In genomic region chr20:25195962-25196700, GRCh38 we compare ENCODE assay signal across 8 cellular contexts. TPM values are rescaled to one million over a fixed set of nuclear protein-coding genes. Genes with fewer than 3 reads are reported as not detected.
A peak's percentile ranks its signal among the peaks of the same experiment; 100 is the strongest.
DNase-seq lines count a peak whose midpoint lies in the region; ATAC-seq and TF ChIP-seq lines count a peak whose summit lies in the region.

No MANE protein-coding gene starts in this region.

- TF ChIP-seq CTCF in OCI-LY7 (conservative IDR thresholded peaks at IDR 0.05; ENCODE audit: low read length), result no peak
- no peak for TF ChIP-seq CTCF in mammary epithelial cell (conservative IDR thresholded peaks at IDR 0.05 in 1 of 2, IDR thresholded peaks at IDR 0.05 in 1 of 2; ENCODE audit: extremely low read depth in 1 of 2, insufficient read depth in 1 of 2, low read depth in 1 of 2, low read length in 2 of 2)

- no peaks in the 10 kb centered on the region for H3K9me2 ChIP-seq in OCI-LY7 (ENCODE audit: insufficient read depth, low read length)

- peaks cover 48% of the 10 kb centered on the region for H3K4me1 Mint-ChIP-seq in stimulated activated effector memory CD8-positive, alpha-beta T cell treated with anti-CD3 and anti-CD28 coated beads, Interleukin-12 subunit alpha, Interleukin-12 subunit beta, amount 100 ng/mL, for 72 hours

- H2AFZ ChIP-seq in OCI-LY7 (ENCODE audit: low read length) (no peak overlapping the region), mammary epithelial cell (ENCODE audit: low read depth, low read length) (peak overlapping the region; percentile 89)

- in situ Hi-C loops in mammary epithelial cell (cut with MboI; ENCODE audit: low sequenced_read_pairs in 2 of 2), result loop anchor here (5.0 to 25.0 kb wide), 5 partner anchors 51 to 466 kb away; partner anchors contain the start of genes ABHD12 (in 1 of the 2), APMAP (in 1 of the 2) and PYGB (in 1 of the 2)

- H3K79me2 ChIP-seq in OCI-LY7 (ENCODE audit: insufficient read depth, low read depth, low read length), result no peaks in the 10 kb centered on the region
- peaks cover 57% of the 10 kb centered on the region for H3K79me2 ChIP-seq in mammary epithelial cell (ENCODE audit: insufficient read depth, low read length)

- ATAC-seq in HG02981 (IDR thresholded peaks at IDR 0.05; ENCODE audit: unreplicated experiment), result peak; percentile 19
- peak; percentile 46 for ATAC-seq in stimulated activated effector memory CD8-positive, alpha-beta T cell treated with anti-CD3 and anti-CD28 coated beads, Interleukin-12 subunit alpha, Interleukin-12 subunit beta, amount 100 ng/mL, for 72 hours

- H3K4me3 Mint-ChIP-seq in stimulated activated effector memory CD8-positive, alpha-beta T cell treated with anti-CD3 and anti-CD28 coated beads, Interleukin-12 subunit alpha, Interleukin-12 subunit beta, amount 100 ng/mL, for 72 hours, result peak overlapping the region; percentile 93

- DNase-seq in activated T-cell treated with anti-CD3 and anti-CD28 coated beads, Interleukin-2, amount 50 U/mL, for 1 hour, result peak; percentile 36
- no peak for DNase-seq in activated T-cell treated with anti-CD3 and anti-CD28 coated beads for 4 hours
- DNase-seq in OCI-LY7 (ENCODE audit: low spot score), result no peak
- peak; percentile 66 for DNase-seq in mammary epithelial cell
- DNase-seq in stimulated activated effector memory CD8-positive, alpha-beta T cell treated with anti-CD3 and anti-CD28 coated beads, Interleukin-12 subunit alpha, Interleukin-12 subunit beta, amount 100 ng/mL, for 72 hours (ENCODE audit: low spot score in 2 of 2), result no peak
- DNase-seq in GM19240 (ENCODE audit: insufficient read length, low spot score), result no peak

- H3K4me2 ChIP-seq in OCI-LY7 (ENCODE audit: low read length), result peak overlapping the region; percentile 49; the same call in 1 of the 2 replicates
- H3K4me2 ChIP-seq in mammary epithelial cell (ENCODE audit: insufficient read depth, low read depth, low read length), result peak overlapping the region; percentile 88

- H3K27ac ChIP-seq in OCI-LY7 (ENCODE audit: low read depth, low read length, poor library complexity, severe bottlenecking) (no peak overlapping the region), mammary epithelial cell (ENCODE audit: insufficient read depth, low read depth, low read length) (peak overlapping the region; percentile 51), layer of hippocampus (ENCODE audit: low read depth, low read length) (peak overlapping the region; percentile 89)

- BruUV-seq in OCI-LY7 (replicated peaks; lab: Mats Ljungman, UMichigan) (no TSS peak), mammary epithelial cell (replicated peaks; lab: Mats Ljungman, UMichigan) (TSS peak; percentile 19)

- POLR2A ChIA-PET in OCI-LY7 (lab: Charles Lee), result no interaction called here

- under 1% methylated on average over 26 of the region's 34 CpGs for WGBS in mammary epithelial cell (ENCODE audit: low coverage, missing lambda C conversion rate)

- dilution Hi-C loops in mammary epithelial cell (cut with HindIII; ENCODE audit: low sequenced_read_pairs), result no loop called here

- CTCF ChIA-PET in OCI-LY7 (lab: Charles Lee; ENCODE audit: unreplicated experiment), result no interaction called here
- CTCF ChIA-PET in mammary epithelial cell (lab: Charles Lee; ENCODE audit: low non-redundant PET), result interaction anchor here (0.6 to 0.7 kb wide), 2 partner anchors 201 to 203 kb away, joined by 3 to 8 read pairs; no protein-coding TSS in a partner anchor

- H3K9me3 ChIP-seq in OCI-LY7 (ENCODE audit: low read length) (no peaks in the 10 kb centered on the region), mammary epithelial cell (replicated peaks; ENCODE audit: insufficient read depth, low read length) (no peaks in the 10 kb centered on the region)

- H3K4me3 ChIP-seq in OCI-LY7 (ENCODE audit: low read depth, low read length, poor library complexity, severe bottlenecking) (no peak overlapping the region), mammary epithelial cell (replicated peaks in 1 of 3; ENCODE audit: insufficient read depth in 1 of 3, low read depth in 2 of 3, low read length in 3 of 3) (peak overlapping the region; percentile 82 to 95 (median 91))

- H3K36me3 Mint-ChIP-seq in stimulated activated effector memory CD8-positive, alpha-beta T cell treated with anti-CD3 and anti-CD28 coated beads, Interleukin-12 subunit alpha, Interleukin-12 subunit beta, amount 100 ng/mL, for 72 hours, result peaks cover 5% of the 10 kb centered on the region

- H3K9me3 Mint-ChIP-seq in stimulated activated effector memory CD8-positive, alpha-beta T cell treated with anti-CD3 and anti-CD28 coated beads, Interleukin-12 subunit alpha, Interleukin-12 subunit beta, amount 100 ng/mL, for 72 hours, result no peaks in the 10 kb centered on the region

- no peaks in the 10 kb centered on the region for H3K36me3 ChIP-seq in OCI-LY7 (ENCODE audit: insufficient read depth, low read length)
- H3K36me3 ChIP-seq in mammary epithelial cell (ENCODE audit: insufficient read depth, low read length), result peaks cover 4% of the 10 kb centered on the region

- peak overlapping the region; percentile 92 for H3K27ac Mint-ChIP-seq in stimulated activated effector memory CD8-positive, alpha-beta T cell treated with anti-CD3 and anti-CD28 coated beads, Interleukin-12 subunit alpha, Interleukin-12 subunit beta, amount 100 ng/mL, for 72 hours

- H3K27me3 ChIP-seq in mammary epithelial cell (ENCODE audit: insufficient read depth, low read length), result no peaks in the 10 kb centered on the region
- H3K27me3 ChIP-seq in layer of hippocampus (ENCODE audit: control insufficient read depth, insufficient read depth, low read length), result no peaks in the 10 kb centered on the region

- H4K20me1 ChIP-seq in OCI-LY7 (ENCODE audit: insufficient read depth, low read length) (no peaks in the 10 kb centered on the region), mammary epithelial cell (ENCODE audit: insufficient read depth, low read length) (no peaks in the 10 kb centered on the region)

- H3K4me1 ChIP-seq in OCI-LY7 (ENCODE audit: insufficient read depth, low read length, poor library complexity, severe bottlenecking) (no peaks in the 10 kb centered on the region), mammary epithelial cell (ENCODE audit: insufficient read depth, low read length) (peaks cover 11% of the 10 kb centered on the region)

- H3K9ac ChIP-seq in mammary epithelial cell (ENCODE audit: insufficient read depth, low read length), result peak overlapping the region; percentile 72

- intact Hi-C loops in OCI-LY7 (cut with micrococcal nuclease; ENCODE audit: unreplicated experiment) (loop anchor here (5.0 kb wide), 1 partner anchor 86 kb away; no protein-coding TSS in a partner anchor), mammary epithelial cell (cut with micrococcal nuclease) (loop anchor here (2.0 to 5.0 kb wide), 5 partner anchors 51 to 204 kb away; partner anchors contain the start of genes APMAP and VSX1)

RNA-seq across cellular contexts. Expression of gene ENTPD6, which starts 0.6 kb away (rescaled TPM):
- total RNA-seq in OCI-LY7 (2014; rRNA removed; shearing (Covaris generic)), result not detected in 2 replicates
- 2.3 and 4.2 TPM in 2 replicates for total RNA-seq in OCI-LY7 (2022)
- 100 to 1,000 TPM in 1 of 2 donors, 10 to 100 TPM in 1; 82.9 to 130 TPM for total RNA-seq in mammary epithelial cell
- polyA plus RNA-seq in mammary epithelial cell, result 127 TPM
- 195 TPM for polyA minus RNA-seq in mammary epithelial cell

RNA-seq across cellular contexts. Expression of gene PYGB, which starts 51.8 kb away (rescaled TPM):
- total RNA-seq in OCI-LY7 (2014; rRNA removed; shearing (Covaris generic)), result 4.5 and 4.9 TPM in 2 replicates
- total RNA-seq in OCI-LY7 (2022) (6.4 and 7.0 TPM in 2 replicates), mammary epithelial cell (1,000 to 10,000 TPM in 1 of 2 donors, 100 to 1,000 TPM in 1; 475 to 1,432 TPM)
- polyA plus RNA-seq in mammary epithelial cell, result 284 TPM
- polyA minus RNA-seq in mammary epithelial cell, result 595 TPM

Comparison
In these comparisons a context has a peak if more than half of its experiments do, and no peak if none do; other contexts are left out.
1. DNase-seq: peak in activated T-cell treated with anti-CD3 and anti-CD28 coated beads, Interleukin-2, amount 50 U/mL, for 1 hour (single experiment) and mammary epithelial cell (single experiment); none in activated T-cell treated with anti-CD3 and anti-CD28 coated beads for 4 hours (single experiment), OCI-LY7 (single experiment), stimulated activated effector memory CD8-positive, alpha-beta T cell treated with anti-CD3 and anti-CD28 coated beads, Interleukin-12 subunit alpha, Interleukin-12 subunit beta, amount 100 ng/mL, for 72 hours (0 of 2) and GM19240 (single experiment).
2. RNA of gene ENTPD6, which starts 0.6 kb away (total RNA-seq): 82.9 to 130 TPM in mammary epithelial cell; 2.3 to 4.2 TPM in OCI-LY7; every median in the first group is over 10 times any median in the second.
3. RNA of gene PYGB, which starts 51.8 kb away (total RNA-seq): 475 to 1,432 TPM in mammary epithelial cell; 4.5 to 7.0 TPM in OCI-LY7; every median in the first group is over 10 times any median in the second.